In the genomic region with DNA sequence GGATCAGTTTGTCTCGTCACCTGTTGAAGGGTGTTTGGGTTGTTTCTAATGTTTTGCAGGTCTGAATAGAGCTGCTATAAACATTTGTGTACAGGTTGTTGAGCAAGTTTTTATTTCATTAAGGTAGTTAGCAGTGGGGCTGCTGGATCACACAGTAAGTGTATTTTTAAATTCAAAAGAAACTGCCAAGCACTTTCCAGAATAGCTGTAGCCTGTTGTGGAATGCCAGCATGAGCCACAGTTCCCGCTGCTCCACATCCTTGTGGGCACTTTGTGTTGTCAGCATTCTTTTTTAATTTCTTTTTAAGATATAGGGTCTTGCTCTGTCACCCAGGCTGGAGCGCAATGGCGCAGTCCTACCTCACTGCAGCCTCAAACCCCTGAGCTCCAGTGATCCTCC, we compare ENCODE assay signal across 23 cellular contexts. TPM values are rescaled to one million over a fixed set of nuclear protein-coding genes. Genes with fewer than 3 reads are reported as not detected.
"Had no signal": no experiment of that assay in that cellular context is flagged by ENCODE, and none has a peak within 500 bp of the region (broad histone marks: within the 10 kb centered on the region; RNA-seq: fewer than 3 reads in every experiment).

No MANE protein-coding gene starts in this region.

- H3K27ac Mint-ChIP-seq: stimulated activated naive CD8-positive, alpha-beta T cell treated with anti-CD3 and anti-CD28 coated beads, Interleukin-15, Interleukin-2, amounts not matched to agents 100 ng/mL and 50 ng/mL, for 24 hours had no signal

- H3K9me3 Mint-ChIP-seq: activated CD8-positive, alpha-beta T cell treated with anti-CD3 and anti-CD28 coated beads for 36 hours; activated T-cell treated with anti-CD3 and anti-CD28 coated beads, Interleukin-2, amount 50 U/mL, for 72 hours; naive thymus-derived CD4-positive, alpha-beta T cell; stimulated activated naive CD8-positive, alpha-beta T cell treated with anti-CD3 and anti-CD28 coated beads, Interleukin-15, Interleukin-2, amounts not matched to agents 100 ng/mL and 50 ng/mL, for 24 hours had no signal

- H3K27ac ChIP-seq: brain microvascular endothelial cell, foreskin keratinocyte, suprapubic skin, upper lobe of left lung had no signal

- H3K4me2 ChIP-seq: smooth muscle cell had no signal

- ATAC-seq: activated CD4-positive, CD25-positive, alpha-beta regulatory T cell treated with anti-CD3 and anti-CD28 coated beads, Interleukin-2, amount 50 U/mL, for 24 hours; activated CD8-positive, alpha-beta T cell treated with anti-CD3 and anti-CD28 coated beads for 36 hours; activated T-cell treated with anti-CD3 and anti-CD28 coated beads, Interleukin-2, amount 50 U/mL, for 72 hours; foreskin keratinocyte; left colon; naive thymus-derived CD4-positive, alpha-beta T cell; SK-N-SH treated with all-trans-retinoic acid at 6 μM for 48 hours had no signal

- H3K27me3 Mint-ChIP-seq: activated CD8-positive, alpha-beta T cell treated with anti-CD3 and anti-CD28 coated beads for 36 hours; naive thymus-derived CD4-positive, alpha-beta T cell; stimulated activated naive CD8-positive, alpha-beta T cell treated with anti-CD3 and anti-CD28 coated beads, Interleukin-15, Interleukin-2, amounts not matched to agents 100 ng/mL and 50 ng/mL, for 24 hours had no signal

- H3K4me3 ChIP-seq: smooth muscle cell, suprapubic skin, upper lobe of left lung had no signal

- H3K9me3 ChIP-seq: suprapubic skin, upper lobe of left lung had no signal

- H3K4me3 Mint-ChIP-seq: activated CD8-positive, alpha-beta T cell treated with anti-CD3 and anti-CD28 coated beads for 36 hours; activated T-cell treated with anti-CD3 and anti-CD28 coated beads, Interleukin-2, amount 50 U/mL, for 72 hours; naive thymus-derived CD4-positive, alpha-beta T cell; stimulated activated naive CD8-positive, alpha-beta T cell treated with anti-CD3 and anti-CD28 coated beads, Interleukin-15, Interleukin-2, amounts not matched to agents 100 ng/mL and 50 ng/mL, for 24 hours had no signal

- H3K27me3 ChIP-seq: brain microvascular endothelial cell, foreskin keratinocyte, suprapubic skin, upper lobe of left lung had no signal

- DNase-seq: activated CD8-positive, alpha-beta T cell treated with anti-CD3 and anti-CD28 coated beads for 36 hours; activated gamma-delta T cell treated with Interleukin-2 at 50 U/mL for 16 hours; activated T-cell treated with anti-CD3 and anti-CD28 coated beads, Interleukin-2, amount 50 U/mL, for 72 hours; brain microvascular endothelial cell; cerebellar nuclear complex; effector memory CD4-positive, alpha-beta T cell; foreskin keratinocyte; left colon; midbrain; naive thymus-derived CD4-positive, alpha-beta T cell; retina; SHP77 treated with DMSO at 0.1 percent for 48 hours; stimulated activated CD4-positive, alpha-beta T cell treated with anti-CD3 and anti-CD28 coated beads, Interleukin-4, amount 100 ng/mL, for 4 hours; stimulated activated CD8-positive, alpha-beta memory T cell treated with anti-CD3 and anti-CD28 coated beads, Interleukin-4, amount 100 ng/mL, for 48 hours; T-helper 1 cell; T1000; upper lobe of left lung had no signal

RNA-seq across cellular contexts. Expression of a gene that starts 15.0 kb away (rescaled TPM):
- total RNA-seq: smooth muscle cell had no signal
- polyA plus RNA-seq: naive thymus-derived CD4-positive, alpha-beta T cell had no signal

RNA-seq across cellular contexts. Expression of a gene that starts 22.1 kb away (rescaled TPM):
- total RNA-seq: foreskin keratinocyte, lung microvascular endothelial cell, smooth muscle cell had no signal
- polyA plus RNA-seq: naive thymus-derived CD4-positive, alpha-beta T cell; smooth muscle cell had no signal

RNA-seq across cellular contexts. Expression of a gene that starts 47.3 kb away (rescaled TPM):
- total RNA-seq: activated CD8-positive, alpha-beta T cell treated with anti-CD3 and anti-CD28 coated beads for 36 hours; activated T-cell treated with anti-CD3 and anti-CD28 coated beads, Interleukin-2, amount 50 U/mL, for 72 hours; foreskin keratinocyte had no signal
- polyA plus RNA-seq: foreskin keratinocyte; naive thymus-derived CD4-positive, alpha-beta T cell had no signal
